In the genomic region with DNA sequence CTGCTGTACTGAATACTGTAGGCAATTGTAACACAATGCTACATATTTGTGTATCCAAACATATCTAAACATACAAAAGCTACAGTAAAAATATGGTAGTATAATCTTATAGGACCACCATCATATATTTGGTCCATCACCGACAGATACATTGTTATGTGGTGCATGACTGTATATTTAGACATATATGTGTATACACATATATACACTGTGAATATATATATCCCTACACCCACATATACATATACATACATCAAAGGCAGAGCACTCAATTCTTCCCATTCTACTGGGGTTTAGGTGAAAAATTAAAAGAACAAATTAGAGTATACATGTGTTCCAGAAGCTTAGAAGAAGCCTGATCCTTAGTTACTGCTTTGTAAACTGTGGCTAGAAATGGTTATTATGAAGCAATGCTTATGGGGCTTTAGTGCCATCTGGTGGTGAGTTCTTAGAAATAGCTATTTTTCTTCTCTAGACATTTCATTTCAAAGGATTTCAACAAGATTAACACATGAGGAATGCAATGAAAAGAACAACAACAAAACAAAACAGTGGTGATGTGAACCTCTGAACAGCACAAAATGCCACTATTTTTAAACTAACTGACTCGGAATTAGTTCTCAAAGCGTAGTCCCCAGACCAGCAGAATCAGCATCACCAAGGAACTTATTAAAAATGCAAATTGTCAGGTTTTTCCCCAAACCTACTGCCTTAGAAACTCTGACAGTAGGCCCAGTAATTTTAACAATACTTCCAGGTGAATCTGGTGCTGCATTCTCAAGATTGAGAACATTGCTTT, we compare ENCODE assay signal across 8 cellular contexts. TPM values are rescaled to one million over a fixed set of nuclear protein-coding genes. Genes with fewer than 3 reads are reported as not detected.
DNase-seq lines count a peak whose midpoint lies in the region; ATAC-seq and TF ChIP-seq lines count a peak whose summit lies in the region.

No MANE protein-coding gene starts in this region.

- H3K56ac ChIP-seq in IMR-90 (ENCODE audit: extremely low read depth, insufficient read depth, low read length), result no peak overlapping the region

- dilution Hi-C loops in IMR-90 (cut with HindIII; ENCODE audit: low sequenced_read_pairs, unreplicated experiment), result no loop called here

- no peaks in the 10 kb centered on the region for H3K27me3 ChIP-seq in IMR-90 (ENCODE audit: control insufficient read depth, insufficient read depth, low read length)
- no peaks in the 10 kb centered on the region for H3K27me3 ChIP-seq in SJCRH30

- no peak overlapping the region for H2BK120ac ChIP-seq in IMR-90 (ENCODE audit: low read depth, low read length)

- in situ Hi-C loops in GM13977 (cut with MboI; ENCODE audit: low pct_unique_long_range_greater_than_20kb, low sequenced_read_pairs, unreplicated experiment) (loop anchor here (25.0 kb wide), 1 partner anchor 188 kb away; a partner anchor contains a TSS), IMR-90 (cut with MboI; ENCODE audit: low sequenced_read_pairs) (no loop called here)

- no peak overlapping the region for H2BK15ac ChIP-seq in IMR-90 (ENCODE audit: low read depth, low read length)

- no peak overlapping the region for H2BK5ac ChIP-seq in IMR-90 (ENCODE audit: low read depth, low read length, poor library complexity, severe bottlenecking)

- H3K4me1 ChIP-seq in IMR-90 (ENCODE audit: control insufficient read depth, insufficient read depth, low read length), result no peaks in the 10 kb centered on the region
- peaks cover 16% of the 10 kb centered on the region for H3K4me1 ChIP-seq in SJCRH30

- peak; percentile 76 for ATAC-seq in IMR-90 (ENCODE audit: low read depth)
- ATAC-seq in HG03025 (IDR thresholded peaks at IDR 0.05; ENCODE audit: low FRiP score, unreplicated experiment), result no peak

- H3K4ac ChIP-seq in IMR-90 (ENCODE audit: low read depth, low read length), result no peak overlapping the region

- no peak overlapping the region for H4K5ac ChIP-seq in IMR-90 (ENCODE audit: low read depth, low read length)

- CTCF ChIA-PET in IMR-90 (lab: Yijun Ruan, JAX), result interaction anchor here (0.9 to 1.9 kb wide), 4 partner anchors 9 to 177 kb away, joined by 3 to 7 read pairs (median 4); no protein-coding TSS in a partner anchor

- TF ChIP-seq POLR2A in IMR-90 (IDR thresholded peaks at IDR 0.05; ENCODE audit: low read depth, low read length), result no peak

- H2AK9ac ChIP-seq in IMR-90 (replicated peaks; ENCODE audit: low read depth, low read length, poor library complexity), result no peak overlapping the region

- H3K79me1 ChIP-seq in IMR-90 (ENCODE audit: low read depth in 1 of 2, low read length in 2 of 2), result no peaks in the 10 kb centered on the region

- H3K9ac ChIP-seq in IMR-90 (ENCODE audit: low read depth, low read length), result no peak overlapping the region

- intact Hi-C loops in IMR-90 (cut with micrococcal nuclease), result loop anchor here (1.0 kb wide), 1 partner anchor 1233 kb away; no protein-coding TSS in a partner anchor

- H3K14ac ChIP-seq in IMR-90 (replicated peaks; ENCODE audit: low read depth, low read length), result no peak overlapping the region

- TF ChIP-seq CTCF in GM13977 (IDR thresholded peaks at IDR 0.05; ENCODE audit: extremely low read depth, insufficient read depth, missing control alignments), result peak; percentile 69
- peak; percentile 65 for TF ChIP-seq CTCF in IMR-90 (conservative IDR thresholded peaks at IDR 0.05; ENCODE audit: low read depth, low read length)
- TF ChIP-seq CTCF in fibroblast of pulmonary artery (IDR thresholded peaks at IDR 0.05; ENCODE audit: low read length, missing control alignments), result peak; percentile 72
- peak; percentile 82 for TF ChIP-seq CTCF in retinal pigment epithelial cell (conservative IDR thresholded peaks at IDR 0.05; ENCODE audit: low read depth, low read length)

- no peak overlapping the region for H4K8ac ChIP-seq in IMR-90 (ENCODE audit: low read depth in 2 of 2, low read length in 2 of 2)

- no peak overlapping the region for H2AFZ ChIP-seq in IMR-90 (replicated peaks; ENCODE audit: low read length, poor library complexity)

- TF ChIP-seq RAD21 in IMR-90 (IDR thresholded peaks at IDR 0.05; ENCODE audit: low read length), result peak; percentile 29; the same call in 1 of the 2 replicates

- H3K36me3 ChIP-seq in IMR-90 (ENCODE audit: control insufficient read depth, insufficient read depth, low read length) (no peaks in the 10 kb centered on the region), SJCRH30 (no peaks in the 10 kb centered on the region)

- H2BK20ac ChIP-seq in IMR-90 (ENCODE audit: low read depth, low read length), result no peak overlapping the region

- H3K9me1 ChIP-seq in IMR-90 (ENCODE audit: insufficient read depth, low read length), result no peaks in the 10 kb centered on the region

- H4K91ac ChIP-seq in IMR-90 (ENCODE audit: insufficient read depth, low read depth, low read length), result no peak overlapping the region

- H3K4me2 ChIP-seq in IMR-90 (ENCODE audit: low read depth, low read length), result no peak overlapping the region

- no peak overlapping the region for H3K27ac ChIP-seq in IMR-90 (ENCODE audit: insufficient read depth, low read length)
- no peak overlapping the region for H3K27ac ChIP-seq in SJCRH30

- H3K9me3 ChIP-seq in IMR-90 (ENCODE audit: control insufficient read depth, insufficient read depth, low read length) (no peaks in the 10 kb centered on the region), SJCRH30 (replicated peaks) (no peaks in the 10 kb centered on the region)

- no peak overlapping the region for H2AK5ac ChIP-seq in IMR-90 (ENCODE audit: low read depth, low read length)

- H3K18ac ChIP-seq in IMR-90 (ENCODE audit: low read depth, low read length), result no peak overlapping the region

- H4K20me1 ChIP-seq in IMR-90 (ENCODE audit: insufficient read depth, low read length), result no peaks in the 10 kb centered on the region

- H3K4me3 ChIP-seq in IMR-90 (ENCODE audit: insufficient read depth, low read depth, low read length) (no peak overlapping the region), SJCRH30 (no peak overlapping the region), fibroblast of pulmonary artery (replicated peaks; ENCODE audit: low read depth, low read length) (no peak overlapping the region), retinal pigment epithelial cell (ENCODE audit: low read length) (no peak overlapping the region)

- no TSS peak for BruUV-seq in IMR-90 (replicated peaks; lab: Mats Ljungman, UMichigan)

- POLR2A ChIA-PET in IMR-90 (lab: Charles Lee; ENCODE audit: unreplicated experiment), result no interaction called here

- DNase-seq in AG20443 (ENCODE audit: low spot score), result peak; percentile 56
- peak; percentile 21 for DNase-seq in GM13977 (ENCODE audit: low spot score)
- DNase-seq in IMR-90, result peak; percentile 37
- DNase-seq in SJCRH30, result peak; percentile 14 to 74
- peak; percentile 59 for DNase-seq in fibroblast of pulmonary artery (ENCODE audit: low read depth)
- peak; percentile 8 for DNase-seq in retinal pigment epithelial cell (ENCODE audit: low read depth)
- DNase-seq in islet precursor cell, result no peak

- WGBS in IMR-90 (ENCODE audit: extremely low coverage in 2 of 2, insufficient read length in 1 of 2), 2 experiments, result 0% methylated on average over 2 of the region's 3 CpGs; no CpG with 5 or more reads in 1 of the 2 experiments

- no peak overlapping the region for H3K23ac ChIP-seq in IMR-90 (ENCODE audit: low read depth, low read length)

TF ChIP-seq in IMR-90, 13 proteins besides CTCF, POLR2A, EP300 and RAD21:
- TF ChIP-seq CEBPB (IDR thresholded peaks at IDR 0.05; ENCODE audit: low read depth, low read length), result peak; percentile 81
- no peak for TF ChIP-seq FOS (IDR thresholded peaks at IDR 0.05; ENCODE audit: low read depth, low read length)

RNA-seq across cellular contexts. Expression of a gene that starts 38.0 kb away (rescaled TPM):
- not detected in 2 replicates for total RNA-seq in IMR-90 (2012; rRNA removed)
- polyA plus RNA-seq in IMR-90 (2012; rRNA removed), result not detected in 2 replicates
- not detected in 2 replicates for polyA plus RNA-seq in IMR-90 (2012; cell fraction: cytosol; rRNA removed)
- polyA plus RNA-seq in IMR-90 (2012; cell fraction: nucleus; rRNA removed; ENCODE audit: low replicate concordance), result not detected in 2 replicates
- 0.53 and 0.71 TPM in 2 replicates for total RNA-seq in SJCRH30 (2014; rRNA removed; shearing (Covaris generic))
